Comparison of ENCODE assay signal across 8 cellular contexts in genomic region chr21:39004776-39005605, GRCh38.
DNase-seq lines count a peak whose midpoint lies in the region; ATAC-seq lines count a peak whose summit lies in the region.

No MANE protein-coding gene starts in this region.

- H3K27ac ChIP-seq in rectal smooth muscle tissue (ENCODE audit: low read depth, low read length): peak overlapping the region; percentile 48

- no peak overlapping the region for H3K9ac ChIP-seq in rectal smooth muscle tissue (ENCODE audit: low read length)

- H3K9me3 Mint-ChIP-seq in T-helper 1 cell treated with Interleukin-12 subunit alpha and Interleukin-12 subunit beta and Interleukin-4 antibody, amounts not matched to agents 30 μg/mL and 1 μg/mL, for 36 hours: no peaks in the 10 kb centered on the region

- H3K4me3 Mint-ChIP-seq in T-helper 1 cell treated with Interleukin-12 subunit alpha and Interleukin-12 subunit beta and Interleukin-4 antibody, amounts not matched to agents 30 μg/mL and 1 μg/mL, for 36 hours: peak overlapping the region; percentile 58

- peak overlapping the region; percentile 94 for H3K27ac Mint-ChIP-seq in T-helper 1 cell treated with Interleukin-12 subunit alpha and Interleukin-12 subunit beta and Interleukin-4 antibody, amounts not matched to agents 30 μg/mL and 1 μg/mL, for 36 hours

- DNase-seq in NCI-H1417 (lab: John Stamatoyannopoulos, UW) (peak in 2 of 3 experiments; percentile 51 to 69), NCI-H1417 treated with DMSO at 0.1 percent for 48 hours (lab: John Stamatoyannopoulos, UW) (no peak), globus pallidus (ENCODE audit: low spot score) (peak; percentile 67), DMS53 treated with DMSO at 0.1 percent for 48 hours (lab: John Stamatoyannopoulos, UW; ENCODE audit: unreplicated experiment) (no peak)

- H3K4me3 ChIP-seq in rectal smooth muscle tissue (ENCODE audit: low read length): no peak overlapping the region

- peaks cover 36% of the 10 kb centered on the region for H3K4me1 Mint-ChIP-seq in T-helper 1 cell treated with Interleukin-12 subunit alpha and Interleukin-12 subunit beta and Interleukin-4 antibody, amounts not matched to agents 30 μg/mL and 1 μg/mL, for 36 hours (ENCODE audit: low read depth)

- no peaks in the 10 kb centered on the region for H3K36me3 Mint-ChIP-seq in T-helper 1 cell treated with Interleukin-12 subunit alpha and Interleukin-12 subunit beta and Interleukin-4 antibody, amounts not matched to agents 30 μg/mL and 1 μg/mL, for 36 hours (ENCODE audit: low read depth)

- H3K27me3 Mint-ChIP-seq in T-helper 1 cell treated with Interleukin-12 subunit alpha and Interleukin-12 subunit beta and Interleukin-4 antibody, amounts not matched to agents 30 μg/mL and 1 μg/mL, for 36 hours (ENCODE audit: low read depth): no peaks in the 10 kb centered on the region

- H3K36me3 ChIP-seq in rectal smooth muscle tissue (ENCODE audit: control insufficient read depth, insufficient read depth, low read length): no peaks in the 10 kb centered on the region

- ATAC-seq in GM21447 (IDR thresholded peaks at IDR 0.05; ENCODE audit: unreplicated experiment) (no peak), HG02642 (IDR thresholded peaks at IDR 0.05; ENCODE audit: poor library complexity, unreplicated experiment) (no peak)

- H3K27me3 ChIP-seq in rectal smooth muscle tissue (ENCODE audit: control insufficient read depth, insufficient read depth, low read length): no peaks in the 10 kb centered on the region

- peaks cover 10% of the 10 kb centered on the region for H3K4me1 ChIP-seq in rectal smooth muscle tissue (ENCODE audit: control insufficient read depth, insufficient read depth, low read length)

Comparison
In these comparisons a context has a peak if more than half of its experiments do, and no peak if none do; other contexts are left out.
1. DNase-seq: peak in NCI-H1417 (2 of 3) and globus pallidus (single experiment); none in NCI-H1417 treated with DMSO at 0.1 percent for 48 hours (single experiment) and DMS53 treated with DMSO at 0.1 percent for 48 hours (single experiment).